15 cellular contexts compared by ENCODE assay signal in the genomic region with DNA sequence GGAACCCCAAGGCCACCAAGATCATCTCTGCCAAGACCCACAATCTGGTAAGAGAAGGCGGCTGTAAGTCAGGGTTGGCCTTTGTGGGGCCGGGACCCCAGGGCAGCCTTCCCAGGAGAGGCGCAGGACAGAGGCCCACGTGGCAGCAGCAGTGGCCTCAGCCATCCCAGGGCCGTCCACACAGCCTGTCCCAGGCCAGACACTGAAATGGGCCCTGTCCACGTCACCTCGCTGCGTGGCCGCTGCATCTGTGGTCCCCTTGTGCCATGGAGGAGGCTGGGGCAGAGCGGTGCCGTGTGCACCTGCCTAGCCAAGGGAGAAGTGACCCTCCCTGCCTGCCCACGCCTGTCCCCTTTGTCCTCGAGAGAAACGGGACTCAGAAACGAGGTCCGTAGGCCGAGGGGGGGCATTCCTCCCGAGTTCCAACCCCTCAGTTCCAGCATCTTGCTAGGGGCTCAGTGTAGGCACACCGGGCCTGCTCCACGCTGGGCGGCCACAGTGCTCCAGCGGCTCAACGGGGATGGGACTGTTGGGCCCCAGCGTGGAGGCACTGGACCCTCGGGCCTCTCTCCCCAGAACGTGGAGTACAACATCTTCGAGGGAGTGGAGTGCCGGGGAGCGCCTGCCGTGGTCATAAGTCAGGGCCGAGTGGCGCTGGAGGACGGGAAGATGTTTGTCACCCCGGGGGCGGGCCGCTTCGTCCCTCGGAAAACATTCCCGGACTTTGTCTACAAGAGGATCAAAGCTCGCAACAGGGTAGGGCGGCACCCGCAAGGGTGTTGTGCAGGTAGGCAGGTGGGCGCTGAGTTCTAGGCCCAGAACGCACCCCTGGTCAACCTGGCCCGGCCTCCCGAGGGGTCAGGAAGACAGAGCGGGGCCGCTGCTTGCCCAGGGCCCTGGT.
"Had no signal": no experiment of that assay in that cellular context is flagged by ENCODE, and none has a peak within 500 bp of the region (broad histone marks: within the 10 kb centered on the region; RNA-seq: fewer than 3 reads in every experiment).

No MANE protein-coding gene starts in this region.

- DNase-seq: effector memory CD4-positive, alpha-beta T cell; gastrocnemius medialis; islet precursor cell; mammary epithelial cell; nucleus accumbens; stimulated activated CD4-positive, alpha-beta T cell treated with anti-CD3 and anti-CD28 coated beads, Interleukin-2, amount 100 ng/mL, for 48 hours; stimulated activated naive CD4-positive, alpha-beta T cell treated with Interleukin-2 at 50 U/mL for 16 hours; trophoblast cell had no signal

- H3K27ac ChIP-seq: epithelial cell of prostate, esophagus muscularis mucosa, gastrocnemius medialis, pancreas, skin epidermis had no signal

- H3K9me3 ChIP-seq: esophagus muscularis mucosa, gastrocnemius medialis, mucosa of descending colon, pancreas had no signal

- FAIRE-seq: pancreas had no signal

- H3K4me1 ChIP-seq: esophagus muscularis mucosa, gastrocnemius medialis, pancreas had no signal

- H3K27me3 ChIP-seq: esophagus muscularis mucosa, gastrocnemius medialis, pancreas had no signal

- H3K36me3 ChIP-seq: gastrocnemius medialis, pancreas had no signal

- H3K4me3 ChIP-seq: esophagus muscularis mucosa, gastrocnemius medialis, mucosa of descending colon, pancreas, skin epidermis had no signal

- ATAC-seq: gastrocnemius medialis; mucosa of descending colon; naive thymus-derived CD8-positive, alpha-beta T cell; pancreas; sciatic nerve had no signal
